2 cellular contexts compared by ENCODE assay signal in genomic region chr19:55554302-55554701, GRCh38.
TF ChIP-seq lines count a peak whose summit lies in the region.

No MANE protein-coding gene starts in this region.

TF ChIP-seq in A549, 52 proteins besides CTCF, POLR2A, EP300 and RAD21:
- TF ChIP-seq TP53 (CRISPR knock-in tag; IDR thresholded peaks at IDR 0.05) (no peak), ZFP36 (IDR thresholded peaks at IDR 0.05; ENCODE audit: borderline replicate concordance, partially characterized antibody) (peak; percentile 54)
TF ChIP-seq in A549: peak in this region for 1.

TF ChIP-seq in H1, 55 proteins besides CTCF, POLR2A, EP300 and RAD21:
- no peak for TF ChIP-seq TAF1 (IDR thresholded peaks at IDR 0.05; ENCODE audit: low read depth, low read length)
- no peak for TF ChIP-seq POLR2AphosphoS5 (IDR thresholded peaks at IDR 0.05; ENCODE audit: low read depth, low read length)
- no peak for TF ChIP-seq SIRT6 (IDR thresholded peaks at IDR 0.05; ENCODE audit: low read length)
- peak; percentile 86 for TF ChIP-seq KDM1A (IDR thresholded peaks at IDR 0.05; ENCODE audit: borderline replicate concordance, low read length)
- TF ChIP-seq TAF7 (optimal IDR thresholded peaks at IDR 0.05; ENCODE audit: borderline replicate concordance, low read depth, low read length), result no peak
- 0 out of 4 replicates have a peak, but pooled peaks of 1 of the 2 experiments have one; percentile 32 for TF ChIP-seq HDAC2 (IDR thresholded peaks at IDR 0.05; ENCODE audit: borderline replicate concordance in 1 of 2, low read depth in 2 of 2, low read length in 2 of 2)
